8 cellular contexts compared by ENCODE assay signal in genomic region chr5:180809403-180810209, GRCh38. TPM values are rescaled to one million over a fixed set of nuclear protein-coding genes. Genes with fewer than 3 reads are reported as not detected.
DNase-seq lines count a peak whose midpoint lies in the region; ATAC-seq and TF ChIP-seq lines count a peak whose summit lies in the region.

No MANE protein-coding gene starts in this region.

- no peaks in the 10 kb centered on the region for H3K9me3 ChIP-seq in DND-41 (ENCODE audit: insufficient read depth, low read length, severe bottlenecking)

- TF ChIP-seq CTCF in DND-41 (IDR thresholded peaks at IDR 0.05; ENCODE audit: borderline replicate concordance, extremely low read depth, low read length, poor library complexity, severe bottlenecking), result no peak
- TF ChIP-seq CTCF in fibroblast of pulmonary artery (IDR thresholded peaks at IDR 0.05; ENCODE audit: low read length, missing control alignments), result no peak

- peaks cover 49% of the 10 kb centered on the region for H3K4me1 Mint-ChIP-seq in activated T-helper 17 cell treated with anti-CD3 and anti-CD28 coated beads, Interleukin-2, amount 50 U/mL, for 72 hours
- peaks cover 61 to 67% of the 10 kb centered on the region in 2 donors for H3K4me1 Mint-ChIP-seq in natural killer cell treated with Interleukin-12 subunit alpha and Interleukin-12 subunit beta and Interleukin-15 and Interleukin-18, amount 100 ng/mL, for 72 hours (ENCODE audit: low read depth in 2 of 2)
- H3K4me1 Mint-ChIP-seq in stimulated activated naive CD8-positive, alpha-beta T cell treated with anti-CD3 and anti-CD28 coated beads, Interleukin-15, Interleukin-2, amounts not matched to agents 100 ng/mL and 50 ng/mL, for 24 hours (ENCODE audit: low read depth), result peaks cover 81% of the 10 kb centered on the region

- peaks cover 24% of the 10 kb centered on the region for H3K36me3 ChIP-seq in DND-41 (ENCODE audit: insufficient read depth, low read length)

- H3K36me3 Mint-ChIP-seq in activated T-helper 17 cell treated with anti-CD3 and anti-CD28 coated beads, Interleukin-2, amount 50 U/mL, for 72 hours (ENCODE audit: low read depth), result peaks cover 58% of the 10 kb centered on the region
- no peaks in the 10 kb centered on the region for H3K36me3 Mint-ChIP-seq in natural killer cell treated with Interleukin-12 subunit alpha and Interleukin-12 subunit beta and Interleukin-15 and Interleukin-18, amount 100 ng/mL, for 72 hours
- H3K36me3 Mint-ChIP-seq in stimulated activated naive CD8-positive, alpha-beta T cell treated with anti-CD3 and anti-CD28 coated beads, Interleukin-15, Interleukin-2, amounts not matched to agents 100 ng/mL and 50 ng/mL, for 24 hours (ENCODE audit: low read depth), result peaks cover 18% of the 10 kb centered on the region

- H3K27me3 Mint-ChIP-seq in activated T-helper 17 cell treated with anti-CD3 and anti-CD28 coated beads, Interleukin-2, amount 50 U/mL, for 72 hours, result no peaks in the 10 kb centered on the region
- no peaks in the 10 kb centered on the region for H3K27me3 Mint-ChIP-seq in natural killer cell treated with Interleukin-12 subunit alpha and Interleukin-12 subunit beta and Interleukin-15 and Interleukin-18, amount 100 ng/mL, for 72 hours
- H3K27me3 Mint-ChIP-seq in stimulated activated naive CD8-positive, alpha-beta T cell treated with anti-CD3 and anti-CD28 coated beads, Interleukin-15, Interleukin-2, amounts not matched to agents 100 ng/mL and 50 ng/mL, for 24 hours, result no peaks in the 10 kb centered on the region

- H3K27ac ChIP-seq in DND-41 (ENCODE audit: low read length), result peak overlapping the region; percentile 99

- no peaks in the 10 kb centered on the region for H3K9me3 Mint-ChIP-seq in activated T-helper 17 cell treated with anti-CD3 and anti-CD28 coated beads, Interleukin-2, amount 50 U/mL, for 72 hours
- H3K9me3 Mint-ChIP-seq in natural killer cell treated with Interleukin-12 subunit alpha and Interleukin-12 subunit beta and Interleukin-15 and Interleukin-18, amount 100 ng/mL, for 72 hours, result no peaks in the 10 kb centered on the region
- H3K9me3 Mint-ChIP-seq in stimulated activated naive CD8-positive, alpha-beta T cell treated with anti-CD3 and anti-CD28 coated beads, Interleukin-15, Interleukin-2, amounts not matched to agents 100 ng/mL and 50 ng/mL, for 24 hours, result no peaks in the 10 kb centered on the region

- H3K4me2 ChIP-seq in DND-41 (ENCODE audit: insufficient read depth, low read length), result peak overlapping the region; percentile 90

- DNase-seq in DND-41 (peak; percentile 91), KBM-7 (peak; percentile 90), fibroblast of pulmonary artery (ENCODE audit: low read depth) (peak; percentile 92)
- peak; percentile 90 for DNase-seq in natural killer cell treated with Interleukin-12 subunit alpha and Interleukin-12 subunit beta and Interleukin-15 and Interleukin-18, amount 100 ng/mL, for 72 hours (ENCODE audit: low spot score)

- H2AFZ ChIP-seq in DND-41 (ENCODE audit: low read depth, low read length), result peak overlapping the region; percentile 77

- H3K4me3 ChIP-seq in DND-41 (ENCODE audit: low read depth in 1 of 2, low read length in 2 of 2) (peak overlapping the region; percentile 67 to 74), fibroblast of pulmonary artery (replicated peaks; ENCODE audit: low read depth, low read length) (peak overlapping the region; percentile 81)

- H3K9ac ChIP-seq in DND-41 (ENCODE audit: low read depth, low read length), result peak overlapping the region; percentile 96

- ATAC-seq in DND-41 (ENCODE audit: insufficient read depth, low read depth) (peak; percentile 77), GM21786 (IDR thresholded peaks at IDR 0.05; ENCODE audit: unreplicated experiment) (peak; percentile 52)
- ATAC-seq in activated T-helper 17 cell treated with anti-CD3 and anti-CD28 coated beads, Interleukin-2, amount 50 U/mL, for 72 hours (replicated peaks), result peak; percentile 76
- ATAC-seq in natural killer cell treated with Interleukin-12 subunit alpha and Interleukin-12 subunit beta and Interleukin-15 and Interleukin-18, amount 100 ng/mL, for 72 hours, result peak; percentile 88 to 89

- H3K79me2 ChIP-seq in DND-41 (ENCODE audit: insufficient read depth, low read length), result peaks cover 54% of the 10 kb centered on the region

- in situ Hi-C loops in KBM-7 (cut with MboI; ENCODE audit: low pct_unique_long_range_greater_than_20kb, low sequenced_read_pairs), result no loop called here

- H3K27me3 ChIP-seq in DND-41 (ENCODE audit: insufficient read depth, low read length, poor library complexity), result no peaks in the 10 kb centered on the region

- peak overlapping the region; percentile 72 for H3K27ac Mint-ChIP-seq in activated T-helper 17 cell treated with anti-CD3 and anti-CD28 coated beads, Interleukin-2, amount 50 U/mL, for 72 hours
- peak overlapping the region; percentile 73 to 79 for H3K27ac Mint-ChIP-seq in natural killer cell treated with Interleukin-12 subunit alpha and Interleukin-12 subunit beta and Interleukin-15 and Interleukin-18, amount 100 ng/mL, for 72 hours
- H3K27ac Mint-ChIP-seq in stimulated activated naive CD8-positive, alpha-beta T cell treated with anti-CD3 and anti-CD28 coated beads, Interleukin-15, Interleukin-2, amounts not matched to agents 100 ng/mL and 50 ng/mL, for 24 hours, result peak overlapping the region; percentile 95

- H4K20me1 ChIP-seq in DND-41 (ENCODE audit: insufficient read depth, low read length), result no peaks in the 10 kb centered on the region

- H3K4me1 ChIP-seq in DND-41 (ENCODE audit: insufficient read depth, low read length), result peaks cover 61% of the 10 kb centered on the region

- H3K4me3 Mint-ChIP-seq in activated T-helper 17 cell treated with anti-CD3 and anti-CD28 coated beads, Interleukin-2, amount 50 U/mL, for 72 hours, result peak overlapping the region; percentile 99
- peak overlapping the region; percentile 91 for H3K4me3 Mint-ChIP-seq in natural killer cell treated with Interleukin-12 subunit alpha and Interleukin-12 subunit beta and Interleukin-15 and Interleukin-18, amount 100 ng/mL, for 72 hours
- peak overlapping the region; percentile 87 for H3K4me3 Mint-ChIP-seq in stimulated activated naive CD8-positive, alpha-beta T cell treated with anti-CD3 and anti-CD28 coated beads, Interleukin-15, Interleukin-2, amounts not matched to agents 100 ng/mL and 50 ng/mL, for 24 hours

TF ChIP-seq in PFSK-1, 5 proteins besides CTCF, POLR2A, EP300 and RAD21:
- no peak for TF ChIP-seq REST (IDR thresholded peaks at IDR 0.05; ENCODE audit: insufficient read depth in 1 of 2, low read depth in 2 of 2, low read length in 2 of 2)
- TF ChIP-seq SIN3A (IDR thresholded peaks at IDR 0.05; ENCODE audit: borderline replicate concordance, insufficient read depth, low read length), result peak; percentile 90; the same call in 1 of the 2 replicates
- peak; percentile 57; the same call in 1 of the 2 replicates for TF ChIP-seq TAF1 (IDR thresholded peaks at IDR 0.05; ENCODE audit: borderline replicate concordance, insufficient read depth, low read length)

RNA-seq across cellular contexts. Expression of gene MGAT1, which starts 7.0 kb away (rescaled TPM):
- polyA plus RNA-seq in PFSK-1 (2012; ENCODE audit: insufficient read length, low read depth), result 90.4 TPM
- 100 to 1,000 TPM; 170 to 308 TPM for total RNA-seq in activated T-helper 17 cell treated with anti-CD3 and anti-CD28 coated beads, Interleukin-2, amount 50 U/mL, for 72 hours
- total RNA-seq in natural killer cell treated with Interleukin-12 subunit alpha and Interleukin-12 subunit beta and Interleukin-15 and Interleukin-18, amount 100 ng/mL, for 72 hours, result 100 to 1,000 TPM; 141 to 157 TPM

RNA-seq across cellular contexts. Expression of gene ZFP62, which starts 51.5 kb away (rescaled TPM):
- polyA plus RNA-seq in PFSK-1 (2012; ENCODE audit: insufficient read length, low read depth), result 7.5 TPM
- total RNA-seq in activated T-helper 17 cell treated with anti-CD3 and anti-CD28 coated beads, Interleukin-2, amount 50 U/mL, for 72 hours, result 10 to 100 TPM; 16.6 to 20.8 TPM
- total RNA-seq in natural killer cell treated with Interleukin-12 subunit alpha and Interleukin-12 subunit beta and Interleukin-15 and Interleukin-18, amount 100 ng/mL, for 72 hours, result 10 to 100 TPM; 17.5 to 21.7 TPM

Comparison
In these comparisons a context has a peak if more than half of its experiments do, and no peak if none do; other contexts are left out.
1. Peak in every context shown above with its lines: DNase-seq, ATAC-seq, H3K4me3 ChIP-seq and H3K27ac ChIP-seq.